11 cellular contexts compared by ENCODE assay signal in genomic region chr12:1933342-1933992, GRCh38. TPM values are rescaled to one million over a fixed set of nuclear protein-coding genes. Genes with fewer than 3 reads are reported as not detected.
A peak's percentile ranks its signal among the peaks of the same experiment; 100 is the strongest.
DNase-seq lines count a peak whose midpoint lies in the region; ATAC-seq, FAIRE-seq and TF ChIP-seq lines count a peak whose summit lies in the region.
"Had no signal": no experiment of that assay in that cellular context is flagged by ENCODE, and none has a peak within 500 bp of the region (broad histone marks: within the 10 kb centered on the region; RNA-seq: fewer than 3 reads in every experiment).

No MANE protein-coding gene starts in this region.

- H3K4me1 ChIP-seq in adipocyte (ENCODE audit: control insufficient read depth, insufficient read depth, low read length) (peaks cover 16% of the 10 kb centered on the region), left ventricle myocardium inferior (peaks cover 52% of the 10 kb centered on the region)

- H3K4me3 ChIP-seq in adipocyte (ENCODE audit: low read length) (no peak overlapping the region), neural cell (ENCODE audit: low read length) (no peak overlapping the region), left ventricle myocardium inferior (no peak overlapping the region)

- POLR2A ChIA-PET in GM10248 (lab: Yijun Ruan, JAX) = no interaction called here

- H3K27me3 ChIP-seq in adipocyte (replicated peaks; ENCODE audit: control insufficient read depth, insufficient read depth, low read length) (peaks cover 15% of the 10 kb centered on the region), neural cell (ENCODE audit: insufficient read depth, low read depth, low read length) (no peaks in the 10 kb centered on the region), left ventricle myocardium inferior (ENCODE audit: low read depth) (peaks cover 13% of the 10 kb centered on the region)

- no peaks in the 10 kb centered on the region for H4K20me1 ChIP-seq in neural cell (ENCODE audit: insufficient read depth)

- TF ChIP-seq EP300 in neural cell (conservative IDR thresholded peaks at IDR 0.05; ENCODE audit: poor library complexity, severe bottlenecking) = no peak

- no peaks in the 10 kb centered on the region for H3F3A ChIP-seq in neural cell (ENCODE audit: insufficient read depth, low read length, poor library complexity, severe bottlenecking)

- CTCF ChIA-PET in GM10248 (lab: Yijun Ruan, JAX) = interaction anchor here (1.0 to 1.6 kb wide), 4 partner anchors 21 to 280 kb away, joined by 3 to 5 read pairs (median 4); no protein-coding TSS in a partner anchor

- DNase-seq in GM10248 (ENCODE audit: extremely low spot score) = peak; percentile 71
- peak; percentile 45 for DNase-seq in adipocyte (ENCODE audit: low read depth)
- no peak for DNase-seq in activated CD4-positive, alpha-beta T cell treated with anti-CD3 and anti-CD28 coated beads, Interleukin-2, amount 50 U/mL, for 48 hours
- DNase-seq in RCC 7860 (ENCODE audit: low spot score) = no peak
- no peak for DNase-seq in left ventricle myocardium inferior
- DNase-seq: central memory CD4-positive, alpha-beta T cell; NCI-H2029 had no signal

- H3K27ac ChIP-seq in neural cell (ENCODE audit: low read length) = no peak overlapping the region
- H3K27ac ChIP-seq in left ventricle myocardium inferior (replicated peaks) = no peak overlapping the region

- no peak overlapping the region for H3K4me2 ChIP-seq in neural cell (ENCODE audit: low read length)

- no peak overlapping the region for H3K9ac ChIP-seq in adipocyte (ENCODE audit: low read length)
- peak overlapping the region; percentile 30 for H3K9ac ChIP-seq in neural cell (ENCODE audit: low read length)

- no peak for TF ChIP-seq RAD21 in neural cell (conservative IDR thresholded peaks at IDR 0.05)

- H3K79me2 ChIP-seq in neural cell (replicated peaks; ENCODE audit: insufficient read depth, low read length) = no peaks in the 10 kb centered on the region

- intact Hi-C loops in left ventricle myocardium inferior (cut with micrococcal nuclease) = loop anchor here (10.0 kb wide), 1 partner anchor 299 kb away; no protein-coding TSS in a partner anchor

- peak; percentile 58 for ATAC-seq in HG02571 (IDR thresholded peaks at IDR 0.05; ENCODE audit: unreplicated experiment)
- no peak for ATAC-seq in GM18858 (IDR thresholded peaks at IDR 0.05; ENCODE audit: unreplicated experiment)

- H2AFZ ChIP-seq in neural cell (ENCODE audit: low read depth, low read length) = no peak overlapping the region

- H3K9me3 ChIP-seq in adipocyte (ENCODE audit: control insufficient read depth, low read length) (no peaks in the 10 kb centered on the region), neural cell (ENCODE audit: low read length) (no peaks in the 10 kb centered on the region), left ventricle myocardium inferior (replicated peaks) (no peaks in the 10 kb centered on the region)

- no peaks in the 10 kb centered on the region for H3K9me2 ChIP-seq in neural cell (ENCODE audit: insufficient read depth, low read length)

- FAIRE-seq in RCC 7860 (lab: Jason Lieb, UNC) = no peak
- FAIRE-seq: TTC549 had no signal

- TF ChIP-seq CTCF in GM10248 (IDR thresholded peaks at IDR 0.05; ENCODE audit: control extremely low read depth, extremely low read depth, low read depth, missing control alignments) (no peak), neural cell (IDR thresholded peaks at IDR 0.05; ENCODE audit: poor library complexity, severe bottlenecking) (no peak), left ventricle myocardium inferior (IDR thresholded peaks at IDR 0.05; ENCODE audit: borderline replicate concordance) (no peak)

- H3K36me3 ChIP-seq in adipocyte (ENCODE audit: control insufficient read depth, insufficient read depth, low read length, severe bottlenecking) (peaks cover 12% of the 10 kb centered on the region), neural cell (ENCODE audit: insufficient read depth, low read length) (no peaks in the 10 kb centered on the region), left ventricle myocardium inferior (no peaks in the 10 kb centered on the region)

TF ChIP-seq in neural cell, 6 proteins besides CTCF, POLR2A, EP300 and RAD21:
- TF ChIP-seq REST (IDR thresholded peaks at IDR 0.05; ENCODE audit: borderline replicate concordance) (no peak), SMC3 (conservative IDR thresholded peaks at IDR 0.05; ENCODE audit: poor library complexity) (no peak), TAF1 (IDR thresholded peaks at IDR 0.05; ENCODE audit: low read depth) (no peak), EZH2 (IDR thresholded peaks at IDR 0.05; ENCODE audit: borderline replicate concordance, insufficient read depth, low read length, poor library complexity, severe bottlenecking) (no peak), POLR2AphosphoS5 (IDR thresholded peaks at IDR 0.05) (no peak), MXI1 (conservative IDR thresholded peaks at IDR 0.05; ENCODE audit: poor library complexity, severe bottlenecking) (no peak)

RNA-seq across cellular contexts. Expression of gene CACNA2D4, which starts 15.0 kb away (rescaled TPM):
- polyA plus RNA-seq in neural cell = not detected in 2 replicates
- not detected in 2 replicates for polyA minus RNA-seq in neural cell
- total RNA-seq in left ventricle myocardium inferior = 1.2 TPM

Comparison
In these comparisons a context has a peak if more than half of its experiments do, and no peak if none do; other contexts are left out.
1. DNase-seq: peak in GM10248 (single experiment) and adipocyte (single experiment); none in activated CD4-positive, alpha-beta T cell treated with anti-CD3 and anti-CD28 coated beads, Interleukin-2, amount 50 U/mL, for 48 hours (0 of 2), RCC 7860 (single experiment) and left ventricle myocardium inferior (single experiment).